Comparison of ENCODE assay signal across 13 cellular contexts in genomic region chr4:101014417-101014816, GRCh38.
A peak's percentile ranks its signal among the peaks of the same experiment; 100 is the strongest.
DNase-seq lines count a peak whose midpoint lies in the region; ATAC-seq and TF ChIP-seq lines count a peak whose summit lies in the region.
"Had no signal": no experiment of that assay in that cellular context is flagged by ENCODE, and none has a peak within 500 bp of the region (broad histone marks: within the 10 kb centered on the region; RNA-seq: fewer than 3 reads in every experiment).

No MANE protein-coding gene starts in this region.

- 72 to 76% (median 75%) methylated on average over 3 of the region's 3 CpGs for WGBS in psoas muscle, 3 donors

- peak; percentile 82 for DNase-seq in GM12865 (ENCODE audit: low read depth)
- no peak for DNase-seq in A172 (ENCODE audit: low spot score)
- DNase-seq in psoas muscle = no peak
- DNase-seq in WTC11 (ENCODE audit: low spot score) = no peak
- no peak for DNase-seq in naive thymus-derived CD4-positive, alpha-beta T cell
- DNase-seq: AML-193, NCI-H1105, OCI-M1 had no signal

- H3K36me3 Mint-ChIP-seq in WTC11 = no peaks in the 10 kb centered on the region; the same call in 1 of the 2 replicates
- H3K36me3 Mint-ChIP-seq in naive thymus-derived CD4-positive, alpha-beta T cell = peaks cover 0 to 16% (median 0%) of the 10 kb centered on the region in 5 donors

- H3K36me3 ChIP-seq in psoas muscle (ENCODE audit: insufficient read depth in 1 of 2, low read depth in 1 of 2) = no peaks in the 10 kb centered on the region
- no peaks in the 10 kb centered on the region for H3K36me3 ChIP-seq in naive thymus-derived CD4-positive, alpha-beta T cell (ENCODE audit: control insufficient read depth in 2 of 3, insufficient read depth in 3 of 3, low read length in 3 of 3)

- POLR2A ChIA-PET in WTC11 (lab: Charles Lee) = no interaction called here
- POLR2A ChIA-PET in naive thymus-derived CD4-positive, alpha-beta T cell (lab: Charles Lee) = no interaction called here

- H3K27ac Mint-ChIP-seq in WTC11 = no peak overlapping the region
- no peak overlapping the region for H3K27ac Mint-ChIP-seq in naive thymus-derived CD4-positive, alpha-beta T cell
- H3K27ac Mint-ChIP-seq: activated T-helper 2 cell treated with anti-CD3 and anti-CD28 coated beads, Interferon-gamma antibody, Interleukin-2, Interleukin-4, amounts not matched to agents 10 μg/mL and 5 μg/mL and 100 μg/mL, durations not matched to agents 14 hours and 24 hours and 36 hours had no signal

- TF ChIP-seq CTCF in GM12865 (IDR thresholded peaks at IDR 0.05; ENCODE audit: insufficient read depth, low read depth, low read length, missing control alignments) (no peak), psoas muscle (IDR thresholded peaks at IDR 0.05) (no peak), WTC11 (IDR thresholded peaks at IDR 0.05) (no peak)

- H3K27ac ChIP-seq in psoas muscle = no peak overlapping the region
- H3K27ac ChIP-seq in naive thymus-derived CD4-positive, alpha-beta T cell (ENCODE audit: low read depth, low read length) = no peak overlapping the region

- no peaks in the 10 kb centered on the region for H3K27me3 Mint-ChIP-seq in WTC11 (ENCODE audit: low read depth)
- peaks cover 0 to 4% (median 0%) of the 10 kb centered on the region in 5 donors for H3K27me3 Mint-ChIP-seq in naive thymus-derived CD4-positive, alpha-beta T cell

- no peaks in the 10 kb centered on the region for H3K27me3 ChIP-seq in psoas muscle (ENCODE audit: insufficient read depth in 3 of 3, low read length in 2 of 3)
- no peaks in the 10 kb centered on the region for H3K27me3 ChIP-seq in naive thymus-derived CD4-positive, alpha-beta T cell (ENCODE audit: control insufficient read depth in 2 of 2, insufficient read depth in 2 of 2, low read length in 2 of 2)

- H3K4me3 Mint-ChIP-seq in WTC11 = no peak overlapping the region
- H3K4me3 Mint-ChIP-seq in naive thymus-derived CD4-positive, alpha-beta T cell = no peak overlapping the region

- CTCF ChIA-PET in WTC11 (lab: Charles Lee) = no interaction called here
- CTCF ChIA-PET in naive thymus-derived CD4-positive, alpha-beta T cell (lab: Charles Lee) = no interaction called here

- peaks cover 12% of the 10 kb centered on the region for H3K9me3 Mint-ChIP-seq in WTC11
- peaks cover 0 to 3% (median 0%) of the 10 kb centered on the region in 11 donors for H3K9me3 Mint-ChIP-seq in naive thymus-derived CD4-positive, alpha-beta T cell
- H3K9me3 Mint-ChIP-seq: activated T-helper 2 cell treated with anti-CD3 and anti-CD28 coated beads, Interferon-gamma antibody, Interleukin-2, Interleukin-4, amounts not matched to agents 10 μg/mL and 5 μg/mL and 100 μg/mL, durations not matched to agents 14 hours and 24 hours and 36 hours had no signal

- intact Hi-C loops in psoas muscle (cut with DNase I) = no loop called here
- intact Hi-C loops in naive thymus-derived CD4-positive, alpha-beta T cell (cut with micrococcal nuclease) = no loop called here

- peaks cover 6% of the 10 kb centered on the region for H3K4me1 Mint-ChIP-seq in WTC11
- peaks cover 2 to 43% (median 7%) of the 10 kb centered on the region in 7 donors for H3K4me1 Mint-ChIP-seq in naive thymus-derived CD4-positive, alpha-beta T cell

- no peaks in the 10 kb centered on the region for H3K9me3 ChIP-seq in psoas muscle
- H3K9me3 ChIP-seq in naive thymus-derived CD4-positive, alpha-beta T cell (ENCODE audit: control insufficient read depth in 2 of 3, low read length in 3 of 3) = no peaks in the 10 kb centered on the region

- ATAC-seq in GM19395 (IDR thresholded peaks at IDR 0.05; ENCODE audit: unreplicated experiment) (peak; percentile 36), HG02852 (IDR thresholded peaks at IDR 0.05; ENCODE audit: unreplicated experiment) (peak; percentile 32), HG03565 (IDR thresholded peaks at IDR 0.05; ENCODE audit: unreplicated experiment) (peak; percentile 35), psoas muscle (no peak), WTC11 (no peak)
- ATAC-seq in naive thymus-derived CD4-positive, alpha-beta T cell = no peak
- ATAC-seq: sciatic nerve had no signal

- H3K4me3 ChIP-seq in GM12865 (ENCODE audit: low read depth, low read length) = no peak overlapping the region; the same call in 1 of the 2 replicates
- H3K4me3 ChIP-seq in psoas muscle = no peak overlapping the region
- no peak overlapping the region for H3K4me3 ChIP-seq in naive thymus-derived CD4-positive, alpha-beta T cell (ENCODE audit: low read length)

- no peaks in the 10 kb centered on the region for H3K4me1 ChIP-seq in psoas muscle
- peaks cover 0 to 46% of the 10 kb centered on the region in 2 donors for H3K4me1 ChIP-seq in naive thymus-derived CD4-positive, alpha-beta T cell (ENCODE audit: control insufficient read depth in 2 of 2, insufficient read depth in 2 of 2, low read length in 2 of 2)

TF ChIP-seq in WTC11, 78 proteins besides CTCF, POLR2A, EP300 and RAD21:
- TF ChIP-seq MYBL2 (CRISPR knock-in tag; IDR thresholded peaks at IDR 0.05) = no peak
- no peak for TF ChIP-seq CBFB (CRISPR knock-in tag; IDR thresholded peaks at IDR 0.05; ENCODE audit: low read depth)
TF ChIP-seq in WTC11: peak in this region for 0.

Comparison
In these comparisons a context has a peak if more than half of its experiments do, and no peak if none do; other contexts are left out.
1. ATAC-seq: peak in GM19395 (single experiment), HG02852 (single experiment) and HG03565 (single experiment); none in psoas muscle (0 of 4), WTC11 (single experiment) and naive thymus-derived CD4-positive, alpha-beta T cell (single experiment).